ENCODE assay signal across 9 cellular contexts in genomic region chr7:149715476-149715875, GRCh38. TPM values are rescaled to one million over a fixed set of nuclear protein-coding genes. Genes with fewer than 3 reads are reported as not detected.
DNase-seq lines count a peak whose midpoint lies in the region; ATAC-seq and TF ChIP-seq lines count a peak whose summit lies in the region.
"Had no signal": no experiment of that assay in that cellular context is flagged by ENCODE, and none has a peak within 500 bp of the region (broad histone marks: within the 10 kb centered on the region; RNA-seq: fewer than 3 reads in every experiment).

No MANE protein-coding gene starts in this region.

- H3K27me3 ChIP-seq in CD4-positive, CD25-positive, alpha-beta regulatory T cell (ENCODE audit: control insufficient read depth, insufficient read depth, low read length), result no peaks in the 10 kb centered on the region
- H3K27me3 ChIP-seq in MG63 (no peaks in the 10 kb centered on the region), neural cell (ENCODE audit: insufficient read depth, low read depth, low read length) (no peaks in the 10 kb centered on the region)

- no peaks in the 10 kb centered on the region for H3F3A ChIP-seq in neural cell (ENCODE audit: insufficient read depth, low read length, poor library complexity, severe bottlenecking)

- H3K36me3 Mint-ChIP-seq in CD4-positive, CD25-positive, alpha-beta regulatory T cell, result peaks cover 3% of the 10 kb centered on the region
- peaks cover 13% of the 10 kb centered on the region for H3K36me3 Mint-ChIP-seq in dendritic cell treated with granulocyte-macrophage colony-stimulating factor and Interleukin-4, amounts not matched to agents 40 ng/mL and 50 ng/mL, for 4 days (ENCODE audit: low read depth)

- peak overlapping the region; percentile 90 to 99 (median 95) for H3K27ac Mint-ChIP-seq in CD4-positive, CD25-positive, alpha-beta regulatory T cell
- peak overlapping the region; percentile 46 for H3K27ac Mint-ChIP-seq in dendritic cell treated with granulocyte-macrophage colony-stimulating factor and Interleukin-4, amounts not matched to agents 40 ng/mL and 50 ng/mL, for 4 days

- no peak for TF ChIP-seq EP300 in neural cell (conservative IDR thresholded peaks at IDR 0.05; ENCODE audit: poor library complexity, severe bottlenecking)

- H3K4me3 Mint-ChIP-seq in CD4-positive, CD25-positive, alpha-beta regulatory T cell, result peak overlapping the region; percentile 87 to 96 (median 94)
- peak overlapping the region; percentile 77 for H3K4me3 Mint-ChIP-seq in dendritic cell treated with granulocyte-macrophage colony-stimulating factor and Interleukin-4, amounts not matched to agents 40 ng/mL and 50 ng/mL, for 4 days

- TF ChIP-seq CTCF in neural cell (IDR thresholded peaks at IDR 0.05; ENCODE audit: poor library complexity, severe bottlenecking), result no peak

- H3K36me3 ChIP-seq in CD4-positive, CD25-positive, alpha-beta regulatory T cell (ENCODE audit: control insufficient read depth, insufficient read depth, low read length), result peaks cover 4% of the 10 kb centered on the region
- H3K36me3 ChIP-seq in MG63, result no peaks in the 10 kb centered on the region
- H3K36me3 ChIP-seq in neural cell (ENCODE audit: insufficient read depth, low read length), result no peaks in the 10 kb centered on the region

- DNase-seq in CD4-positive, CD25-positive, alpha-beta regulatory T cell, result peak in 1 of 3 donors; percentile 4
- DNase-seq in MG63 (no peak), pons (ENCODE audit: low spot score) (no peak), 8988T (no peak), GM19240 (ENCODE audit: insufficient read length, low spot score) (no peak)
- DNase-seq: GOT3 had no signal

- TF ChIP-seq RAD21 in neural cell (conservative IDR thresholded peaks at IDR 0.05), result no peak

- H3K9me3 Mint-ChIP-seq in CD4-positive, CD25-positive, alpha-beta regulatory T cell, result peaks cover 0 to 14% (median 8%) of the 10 kb centered on the region in 7 donors
- peaks cover 16% of the 10 kb centered on the region for H3K9me3 Mint-ChIP-seq in dendritic cell treated with granulocyte-macrophage colony-stimulating factor and Interleukin-4, amounts not matched to agents 40 ng/mL and 50 ng/mL, for 4 days

- H3K4me2 ChIP-seq in neural cell (ENCODE audit: low read length), result peak overlapping the region; percentile 94

- H3K9me3 ChIP-seq in CD4-positive, CD25-positive, alpha-beta regulatory T cell (ENCODE audit: control insufficient read depth in 2 of 2, low read length in 2 of 2), result peaks cover 8 to 13% of the 10 kb centered on the region in 2 experiments
- H3K9me3 ChIP-seq in MG63, result peaks cover 8% of the 10 kb centered on the region
- no peaks in the 10 kb centered on the region for H3K9me3 ChIP-seq in neural cell (ENCODE audit: low read length)

- intact Hi-C loops in dendritic cell treated with granulocyte-macrophage colony-stimulating factor and Interleukin-4, amounts not matched to agents 40 ng/mL and 50 ng/mL, for 4 days (cut with micrococcal nuclease), result no loop called here

- peak overlapping the region; percentile 77 for H3K27ac ChIP-seq in CD4-positive, CD25-positive, alpha-beta regulatory T cell (ENCODE audit: insufficient read depth, low read length, poor library complexity, severe bottlenecking)
- H3K27ac ChIP-seq in neural cell (ENCODE audit: low read length), result peak overlapping the region; percentile 9

- peaks cover 15 to 34% (median 17%) of the 10 kb centered on the region in 4 donors for H3K4me1 Mint-ChIP-seq in CD4-positive, CD25-positive, alpha-beta regulatory T cell
- H3K4me1 Mint-ChIP-seq in dendritic cell treated with granulocyte-macrophage colony-stimulating factor and Interleukin-4, amounts not matched to agents 40 ng/mL and 50 ng/mL, for 4 days (ENCODE audit: low read depth), result peaks cover 33% of the 10 kb centered on the region

- H3K4me1 ChIP-seq in CD4-positive, CD25-positive, alpha-beta regulatory T cell (ENCODE audit: control insufficient read depth, insufficient read depth, low read length, poor library complexity, severe bottlenecking), result peaks cover 22% of the 10 kb centered on the region

- H3K9me2 ChIP-seq in neural cell (ENCODE audit: insufficient read depth, low read length), result no peaks in the 10 kb centered on the region

- H2AFZ ChIP-seq in neural cell (ENCODE audit: low read depth, low read length), result peak overlapping the region; percentile 77

- peaks cover 5% of the 10 kb centered on the region for H3K27me3 Mint-ChIP-seq in CD4-positive, CD25-positive, alpha-beta regulatory T cell
- H3K27me3 Mint-ChIP-seq in dendritic cell treated with granulocyte-macrophage colony-stimulating factor and Interleukin-4, amounts not matched to agents 40 ng/mL and 50 ng/mL, for 4 days, result peaks cover 22% of the 10 kb centered on the region

- peak overlapping the region; percentile 68 for H3K4me3 ChIP-seq in CD4-positive, CD25-positive, alpha-beta regulatory T cell (ENCODE audit: low read depth, low read length)
- H3K4me3 ChIP-seq in MG63, result peak overlapping the region; percentile 54
- peak overlapping the region; percentile 79 for H3K4me3 ChIP-seq in neural cell (ENCODE audit: low read length)

- ATAC-seq in CD4-positive, CD25-positive, alpha-beta regulatory T cell (ENCODE audit: low read depth in 2 of 2), result no peak
- ATAC-seq in HG03175 (IDR thresholded peaks at IDR 0.05; ENCODE audit: unreplicated experiment), result no peak

- peak overlapping the region; percentile 65 for H3K9ac ChIP-seq in neural cell (ENCODE audit: low read length)

- H3K79me2 ChIP-seq in neural cell (replicated peaks; ENCODE audit: insufficient read depth, low read length), result peaks cover 8% of the 10 kb centered on the region

- no peaks in the 10 kb centered on the region for H4K20me1 ChIP-seq in neural cell (ENCODE audit: insufficient read depth)

TF ChIP-seq in neural cell, 6 proteins besides CTCF, POLR2A, EP300 and RAD21:
- TF ChIP-seq EZH2 (IDR thresholded peaks at IDR 0.05; ENCODE audit: borderline replicate concordance, insufficient read depth, low read length, poor library complexity, severe bottlenecking), result no peak
- no peak for TF ChIP-seq POLR2AphosphoS5 (IDR thresholded peaks at IDR 0.05)
- TF ChIP-seq REST (IDR thresholded peaks at IDR 0.05; ENCODE audit: borderline replicate concordance), result no peak
- TF ChIP-seq MXI1 (conservative IDR thresholded peaks at IDR 0.05; ENCODE audit: poor library complexity, severe bottlenecking), result no peak
- no peak for TF ChIP-seq SMC3 (conservative IDR thresholded peaks at IDR 0.05; ENCODE audit: poor library complexity)
- no peak for TF ChIP-seq TAF1 (IDR thresholded peaks at IDR 0.05; ENCODE audit: low read depth)

RNA-seq across cellular contexts. Expression of gene ZNF467, which starts 57.9 kb away (rescaled TPM):
- total RNA-seq in CD4-positive, CD25-positive, alpha-beta regulatory T cell, result 1.1 TPM
- 1 to 10 TPM in 2 of 4 donors, under 1 TPM in 2; 0.76 to 2.3 (median 1.1) TPM for polyA plus RNA-seq in CD4-positive, CD25-positive, alpha-beta regulatory T cell
- not detected in 2 replicates for total RNA-seq in MG63 (2014; rRNA removed; shearing (Covaris generic); ENCODE audit: low replicate concordance)
- 11.9 and 12.8 TPM in 2 replicates for polyA plus RNA-seq in neural cell
- polyA minus RNA-seq in neural cell, result 12.2 and 14.9 TPM in 2 replicates
